Comparison of ENCODE assay signal across 14 cellular contexts in the genomic region with DNA sequence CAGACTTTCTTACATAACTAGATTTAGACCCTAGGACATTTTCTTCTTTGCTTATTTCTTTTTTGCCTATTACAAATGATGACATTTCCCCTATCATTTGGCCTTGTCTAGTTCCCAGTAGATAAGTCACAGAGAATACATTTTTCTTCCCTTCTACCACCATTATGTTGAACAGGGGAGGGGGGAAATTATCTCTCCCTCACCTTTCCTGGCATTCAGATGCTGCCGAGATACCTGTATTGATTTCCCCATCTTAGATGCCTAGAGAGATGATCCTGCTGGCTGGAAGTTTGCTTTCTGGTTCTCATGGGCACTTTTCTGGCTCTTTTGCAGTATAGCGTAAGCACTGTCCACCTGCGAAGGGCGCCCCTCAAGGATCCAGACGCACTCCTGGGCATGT. TPM values are rescaled to one million over a fixed set of nuclear protein-coding genes. Genes with fewer than 3 reads are reported as not detected.
DNase-seq lines count a peak whose midpoint lies in the region; ATAC-seq and TF ChIP-seq lines count a peak whose summit lies in the region.
"Had no signal": no experiment of that assay in that cellular context is flagged by ENCODE, and none has a peak within 500 bp of the region (broad histone marks: within the 10 kb centered on the region; RNA-seq: fewer than 3 reads in every experiment).

No MANE protein-coding gene starts in this region.

- H3K27ac Mint-ChIP-seq in CD4-positive, alpha-beta memory T cell: peak overlapping the region in 4 of 7 donors; percentile 17 to 49 (median 32)
- no peak overlapping the region for H3K27ac Mint-ChIP-seq in neural crest cell (ENCODE audit: unreplicated experiment)
- H3K27ac Mint-ChIP-seq in stimulated activated memory B cell treated with anti-CD40 and anti-IgM and Interleukin-4, amounts not matched to agents 10 μg/mL and 1 μg/mL and 100 μg/mL, for 72 hours: no peak overlapping the region

- POLR2A ChIA-PET in CD4-positive, alpha-beta memory T cell (lab: Charles Lee; ENCODE audit: partially characterized antibody): no interaction called here

- peaks cover 88% of the 10 kb centered on the region for H4K20me1 ChIP-seq in Loucy (ENCODE audit: insufficient read depth, low read length, poor library complexity, severe bottlenecking)

- peaks cover 44 to 64% (median 52%) of the 10 kb centered on the region in 4 donors for H3K4me1 Mint-ChIP-seq in CD4-positive, alpha-beta memory T cell
- H3K4me1 Mint-ChIP-seq in neural crest cell: peaks cover 29% of the 10 kb centered on the region
- H3K4me1 Mint-ChIP-seq in stimulated activated memory B cell treated with anti-CD40 and anti-IgM and Interleukin-4, amounts not matched to agents 10 μg/mL and 1 μg/mL and 100 μg/mL, for 72 hours: peaks cover 24% of the 10 kb centered on the region

- H3K9me3 ChIP-seq in CD4-positive, alpha-beta memory T cell (ENCODE audit: control insufficient read depth in 1 of 2, low read length in 2 of 2): no peaks in the 10 kb centered on the region
- H3K9me3 ChIP-seq in Loucy (ENCODE audit: insufficient read depth, low read depth, low read length) (no peaks in the 10 kb centered on the region), aorta (ENCODE audit: control insufficient read depth, low read length) (no peaks in the 10 kb centered on the region)

- no peaks in the 10 kb centered on the region for H3F3A ChIP-seq in Loucy (ENCODE audit: low read depth)

- no peak overlapping the region for H2AFZ ChIP-seq in Loucy (ENCODE audit: low read length)
- H2AFZ ChIP-seq: GM23248 had no signal

- CTCF ChIA-PET in CD4-positive, alpha-beta memory T cell (lab: Charles Lee; ENCODE audit: partially characterized antibody): no interaction called here

- H3K9me3 Mint-ChIP-seq in CD4-positive, alpha-beta memory T cell: no peaks in the 10 kb centered on the region
- no peaks in the 10 kb centered on the region for H3K9me3 Mint-ChIP-seq in neural crest cell
- no peaks in the 10 kb centered on the region for H3K9me3 Mint-ChIP-seq in stimulated activated memory B cell treated with anti-CD40 and anti-IgM and Interleukin-4, amounts not matched to agents 10 μg/mL and 1 μg/mL and 100 μg/mL, for 72 hours
- H3K9me3 Mint-ChIP-seq: CD4-positive, CD25-positive, alpha-beta regulatory T cell had no signal

- TF ChIP-seq CTCF in Loucy (conservative IDR thresholded peaks at IDR 0.05; ENCODE audit: low read length) (no peak), neural crest cell (conservative IDR thresholded peaks at IDR 0.05) (no peak)

- 28 to 38% methylated on average over 5 of the region's 5 CpGs for WGBS in aorta, 2 donors

- H3K4me3 Mint-ChIP-seq in CD4-positive, alpha-beta memory T cell: no peak overlapping the region
- H3K4me3 Mint-ChIP-seq in neural crest cell: peak overlapping the region; percentile 52
- H3K4me3 Mint-ChIP-seq in stimulated activated memory B cell treated with anti-CD40 and anti-IgM and Interleukin-4, amounts not matched to agents 10 μg/mL and 1 μg/mL and 100 μg/mL, for 72 hours: no peak overlapping the region

- DNase-seq in CD4-positive, alpha-beta memory T cell: no peak
- no peak for DNase-seq in neural crest cell (ENCODE audit: low read depth, low spot score)
- no peak for DNase-seq in aorta
- DNase-seq: Calu3; CD4-positive, CD25-positive, alpha-beta regulatory T cell; DMS 273 treated with DMSO at 0.1 percent for 48 hours; GM23248; H7 had no signal

- no peaks in the 10 kb centered on the region for H3K36me3 ChIP-seq in CD4-positive, alpha-beta memory T cell (ENCODE audit: insufficient read depth, low read length)
- H3K36me3 ChIP-seq in Loucy (ENCODE audit: insufficient read depth, low read length) (peaks cover 5% of the 10 kb centered on the region; the same call in 1 of the 2 replicates), aorta (ENCODE audit: control insufficient read depth in 1 of 2, insufficient read depth in 2 of 2, low read length in 1 of 2) (no peaks in the 10 kb centered on the region)

- H3K27me3 ChIP-seq in CD4-positive, alpha-beta memory T cell (ENCODE audit: insufficient read depth, low read length): no peaks in the 10 kb centered on the region
- H3K27me3 ChIP-seq in Loucy (ENCODE audit: insufficient read depth, low read length, poor library complexity, severe bottlenecking): no peaks in the 10 kb centered on the region
- no peaks in the 10 kb centered on the region for H3K27me3 ChIP-seq in aorta (ENCODE audit: control insufficient read depth in 1 of 2, insufficient read depth in 2 of 2, low read length in 1 of 2)

- H3K9me2 ChIP-seq in Loucy (replicated peaks; ENCODE audit: low read depth, low read length): no peaks in the 10 kb centered on the region

- H3K79me2 ChIP-seq in Loucy (ENCODE audit: insufficient read depth, low read length): peaks cover 99% of the 10 kb centered on the region

- no peak for ATAC-seq in aorta (ENCODE audit: low FRiP score)
- no peak for ATAC-seq in stimulated activated memory B cell treated with anti-CD40 and anti-IgM and Interleukin-4, amounts not matched to agents 10 μg/mL and 1 μg/mL and 100 μg/mL, for 72 hours
- ATAC-seq in GM18502 (IDR thresholded peaks at IDR 0.05; ENCODE audit: poor library complexity, unreplicated experiment): no peak
- ATAC-seq in HG03342 (IDR thresholded peaks at IDR 0.05; ENCODE audit: unreplicated experiment): no peak
- ATAC-seq: HepG2 had no signal

- intact Hi-C loops in CD4-positive, alpha-beta memory T cell (cut with micrococcal nuclease): no loop called here
- intact Hi-C loops in aorta (cut with DNase I): no loop called here

- H3K4me2 ChIP-seq in Loucy (ENCODE audit: low read depth, low read length, poor library complexity, severe bottlenecking): peak overlapping the region; percentile 82
- H3K4me2 ChIP-seq: KMS-11 had no signal

- H3K4me1 ChIP-seq in CD4-positive, alpha-beta memory T cell (ENCODE audit: insufficient read depth, low read length): peaks cover 38% of the 10 kb centered on the region
- peaks cover 45% of the 10 kb centered on the region for H3K4me1 ChIP-seq in Loucy (ENCODE audit: insufficient read depth, low read length, poor library complexity, severe bottlenecking)
- peaks cover 0 to 16% of the 10 kb centered on the region in 2 donors for H3K4me1 ChIP-seq in aorta (ENCODE audit: control insufficient read depth in 1 of 2, insufficient read depth in 2 of 2, low read length in 2 of 2)

- no peak overlapping the region for H3K27ac ChIP-seq in CD4-positive, alpha-beta memory T cell (ENCODE audit: low read depth, low read length)
- peak overlapping the region; percentile 37 to 63 for H3K27ac ChIP-seq in aorta (ENCODE audit: low read depth in 1 of 2, low read length in 2 of 2)
- H3K27ac ChIP-seq: GM23248, KMS-11 had no signal

- H3K36me3 Mint-ChIP-seq in CD4-positive, alpha-beta memory T cell: peaks cover 11 to 20% of the 10 kb centered on the region in 2 donors
- peaks cover 6% of the 10 kb centered on the region for H3K36me3 Mint-ChIP-seq in neural crest cell (ENCODE audit: low read depth)
- peaks cover 11% of the 10 kb centered on the region for H3K36me3 Mint-ChIP-seq in stimulated activated memory B cell treated with anti-CD40 and anti-IgM and Interleukin-4, amounts not matched to agents 10 μg/mL and 1 μg/mL and 100 μg/mL, for 72 hours

- peak overlapping the region; percentile 36 for H3K9ac ChIP-seq in Loucy (ENCODE audit: low read depth, low read length, poor library complexity, severe bottlenecking)
- H3K9ac ChIP-seq: GM23248, KMS-11 had no signal

- no peaks in the 10 kb centered on the region for H3K27me3 Mint-ChIP-seq in CD4-positive, alpha-beta memory T cell
- H3K27me3 Mint-ChIP-seq in neural crest cell (ENCODE audit: low read depth): no peaks in the 10 kb centered on the region
- H3K27me3 Mint-ChIP-seq in stimulated activated memory B cell treated with anti-CD40 and anti-IgM and Interleukin-4, amounts not matched to agents 10 μg/mL and 1 μg/mL and 100 μg/mL, for 72 hours: no peaks in the 10 kb centered on the region
- H3K27me3 Mint-ChIP-seq: CD4-positive, CD25-positive, alpha-beta regulatory T cell had no signal

- no peak overlapping the region for H3K4me3 ChIP-seq in CD4-positive, alpha-beta memory T cell (ENCODE audit: low read length in 2 of 2)
- H3K4me3 ChIP-seq in Loucy (ENCODE audit: low read length, poor library complexity, severe bottlenecking) (peak overlapping the region; percentile 18), aorta (ENCODE audit: low read length in 2 of 2) (no peak overlapping the region)
- H3K4me3 ChIP-seq: GM23248 had no signal

RNA-seq across cellular contexts. Expression of a gene that starts 5.7 kb away (rescaled TPM):
- 10 to 100 TPM; 41.2 to 42.7 TPM for total RNA-seq in CD4-positive, alpha-beta memory T cell
- polyA plus RNA-seq in CD4-positive, alpha-beta memory T cell: 10 to 100 TPM; 13.1 to 20.2 TPM
- total RNA-seq in neural crest cell (124 and 137 TPM in 2 replicates), aorta (10 to 100 TPM; 36.6 to 45.0 TPM)
- 10 to 100 TPM; 12.0 to 27.7 TPM for polyA plus RNA-seq in aorta

RNA-seq across cellular contexts. Expression of a gene that starts 54.1 kb away (rescaled TPM):
- total RNA-seq in CD4-positive, alpha-beta memory T cell: under 1 TPM; 0.58 to 0.94 TPM
- under 1 TPM in 1 of 2 donors, not detected in 1; 0.59 TPM for polyA plus RNA-seq in CD4-positive, alpha-beta memory T cell
- total RNA-seq in neural crest cell (10.8 and 11.7 TPM in 2 replicates), aorta (10 to 100 TPM; 30.6 to 39.9 TPM)
- polyA plus RNA-seq in aorta: 10 to 100 TPM; 76.1 to 93.1 TPM

Comparison
In these comparisons a context has a peak if more than half of its experiments do, and no peak if none do; other contexts are left out.
1. H3K27ac Mint-ChIP-seq: peak in CD4-positive, alpha-beta memory T cell (4 of 7); none in neural crest cell (single experiment) and stimulated activated memory B cell treated with anti-CD40 and anti-IgM and Interleukin-4, amounts not matched to agents 10 μg/mL and 1 μg/mL and 100 μg/mL, for 72 hours (single experiment).